Comparison of ENCODE assay signal across 1 cellular context in genomic region chr17:9150407-9151090, GRCh38.
TF ChIP-seq lines count a peak whose summit lies in the region.

No MANE protein-coding gene starts in this region.

TF ChIP-seq in IMR-90, 13 proteins besides CTCF, POLR2A, EP300 and RAD21 (continued from another document):
- TF ChIP-seq SMC3 (IDR thresholded peaks at IDR 0.05; ENCODE audit: low read depth, low read length) = no peak
- no peak for TF ChIP-seq MAFK (IDR thresholded peaks at IDR 0.05; ENCODE audit: low read depth, low read length)
- no peak for TF ChIP-seq CEBPB (IDR thresholded peaks at IDR 0.05; ENCODE audit: low read depth, low read length)
- TF ChIP-seq RFX5 (IDR thresholded peaks at IDR 0.05; ENCODE audit: low read depth, low read length) = no peak
TF ChIP-seq in IMR-90: peak in this region for 0.
